In genomic region chr3:194333212-194333980, GRCh38 we compare ENCODE assay signal across 8 cellular contexts. TPM values are rescaled to one million over a fixed set of nuclear protein-coding genes. Genes with fewer than 3 reads are reported as not detected.
DNase-seq lines count a peak whose midpoint lies in the region; ATAC-seq and TF ChIP-seq lines count a peak whose summit lies in the region.

No MANE protein-coding gene starts in this region.

- peak; percentile 15 for TF ChIP-seq POLR2A in right lobe of liver (IDR thresholded peaks at IDR 0.05)

- H3K27me3 ChIP-seq in right lobe of liver, result no peaks in the 10 kb centered on the region

- peak; percentile 98 to 100 (median 100) for TF ChIP-seq CTCF in right lobe of liver (IDR thresholded peaks at IDR 0.05)

- peak; percentile 60 for DNase-seq in T-helper 22 cell (ENCODE audit: low read depth)
- DNase-seq in cerebellum (ENCODE audit: low spot score), result peak; percentile 78
- peak; percentile 91 to 93 (median 92) for DNase-seq in right lobe of liver
- peak; percentile 83 to 90 for DNase-seq in stimulated activated CD4-positive, alpha-beta T cell treated with anti-CD3 and anti-CD28 coated beads, Interleukin-4, amount 100 ng/mL, for 48 hours (ENCODE audit: low read depth in 2 of 2)
- DNase-seq in nucleus accumbens (lab: John Stamatoyannopoulos, UW), result no peak
- no peak for DNase-seq in MV-4-11 (lab: John Stamatoyannopoulos, UW)

- 4% methylated on average over 20 of the region's 69 CpGs for WGBS in right lobe of liver (ENCODE audit: insufficient coverage, low coverage, low lambda C conversion rate, missing lambda C conversion rate)

- H3K36me3 ChIP-seq in right lobe of liver, result no peaks in the 10 kb centered on the region

- H3K4me1 ChIP-seq in right lobe of liver, result peaks cover 0 to 34% (median 15%) of the 10 kb centered on the region in 4 donors

- intact Hi-C loops in right lobe of liver (cut with DNase I), result loop anchor here in 1 of 2 donors (10.0 kb wide), 1 partner anchor 261 kb away; no protein-coding TSS in a partner anchor

- no peaks in the 10 kb centered on the region for H3K9me3 ChIP-seq in right lobe of liver

- peak; percentile 70 for ATAC-seq in GM18870 (IDR thresholded peaks at IDR 0.05; ENCODE audit: unreplicated experiment)
- ATAC-seq in HG03108 (IDR thresholded peaks at IDR 0.05; ENCODE audit: unreplicated experiment), result peak; percentile 88
- ATAC-seq in right lobe of liver, result peak; percentile 84 to 91 (median 86)

- H3K4me3 ChIP-seq in right lobe of liver, result peak overlapping the region; percentile 41 to 53 (median 49)

- peak overlapping the region; percentile 55 to 78 (median 62) for H3K27ac ChIP-seq in right lobe of liver

RNA-seq across cellular contexts. Expression of gene CPN2, which starts 17.7 kb away (rescaled TPM):
- not detected for total RNA-seq in cerebellum
- total RNA-seq in right lobe of liver, result 100 to 1,000 TPM; 173 to 307 (median 202) TPM

RNA-seq across cellular contexts. Expression of gene LRRC15, which starts 36.1 kb away (rescaled TPM):
- not detected for total RNA-seq in cerebellum
- total RNA-seq in right lobe of liver, result under 1 TPM in 5 of 6 experiments, not detected in 1; 0.07 to 0.37 (median 0.09) TPM

Comparison
In these comparisons a context has a peak if more than half of its experiments do, and no peak if none do; other contexts are left out.
1. DNase-seq: peak in T-helper 22 cell (single experiment), cerebellum (single experiment), right lobe of liver (3 of 3) and stimulated activated CD4-positive, alpha-beta T cell treated with anti-CD3 and anti-CD28 coated beads, Interleukin-4, amount 100 ng/mL, for 48 hours (2 of 2); none in nucleus accumbens (0 of 56) and MV-4-11 (single experiment).
2. RNA of gene CPN2, which starts 17.7 kb away (total RNA-seq): 173 to 307 TPM in right lobe of liver; not detected in cerebellum (single experiment); every median in the first group is over 100 times any median in the second.
3. Peak in every context shown above with its lines, with median percentiles within 50 percentile points of each other: ATAC-seq.